In the genomic region with DNA sequence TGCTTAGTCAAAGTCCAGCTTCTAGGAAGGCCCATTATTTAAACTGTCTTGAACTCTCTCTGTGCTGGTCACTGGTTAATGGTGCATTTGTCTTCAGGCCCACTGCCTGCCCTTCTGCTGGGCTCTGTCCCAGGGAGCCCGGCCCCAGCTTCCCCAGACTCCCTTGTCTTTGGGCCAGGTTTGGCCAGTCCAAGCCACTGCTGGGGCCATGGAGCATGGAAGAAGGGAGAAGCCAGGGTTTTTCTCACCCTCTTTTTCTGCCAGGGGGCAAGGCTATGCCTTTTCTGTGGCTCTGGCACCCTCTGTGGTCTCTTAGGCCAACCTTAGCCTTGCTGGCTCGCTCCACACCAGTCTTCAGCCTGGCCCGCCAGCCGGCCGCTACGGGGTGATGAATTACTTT, we compare ENCODE assay signal across 29 cellular contexts.
"Had no signal": no experiment of that assay in that cellular context is flagged by ENCODE, and none has a peak within 500 bp of the region (broad histone marks: within the 10 kb centered on the region; RNA-seq: fewer than 3 reads in every experiment).

No MANE protein-coding gene starts in this region.

- H3K9me3 Mint-ChIP-seq: effector memory CD8-positive, alpha-beta T cell; immature natural killer cell; memory B cell had no signal

- H3K27ac Mint-ChIP-seq: effector memory CD8-positive, alpha-beta T cell; immature natural killer cell; memory B cell; mesothelial cell of epicardium; naive thymus-derived CD4-positive, alpha-beta T cell; stimulated activated memory B cell treated with anti-CD40 and anti-IgM and Interleukin-4, amounts not matched to agents 10 μg/mL and 1 μg/mL and 100 μg/mL, for 72 hours had no signal

- ATAC-seq: effector memory CD8-positive, alpha-beta T cell; left colon; lower lobe of right lung; naive thymus-derived CD4-positive, alpha-beta T cell; right cardiac atrium; stimulated activated memory B cell treated with anti-CD40 and anti-IgM and Interleukin-4, amounts not matched to agents 10 μg/mL and 1 μg/mL and 100 μg/mL, for 72 hours; stimulated activated naive CD8-positive, alpha-beta T cell treated with anti-CD3 and anti-CD28 coated beads, Interleukin-15, Interleukin-2, amounts not matched to agents 100 U/mL and 50 U/mL, for 24 hours had no signal

- H3K4me3 Mint-ChIP-seq: effector memory CD8-positive, alpha-beta T cell; immature natural killer cell; memory B cell; mesothelial cell of epicardium; naive thymus-derived CD4-positive, alpha-beta T cell; nephron; neural progenitor cell; stimulated activated memory B cell treated with anti-CD40 and anti-IgM and Interleukin-4, amounts not matched to agents 10 μg/mL and 1 μg/mL and 100 μg/mL, for 72 hours had no signal

- H3K27ac ChIP-seq: esophagus squamous epithelium, left ventricle myocardium inferior, lower lobe of right lung, neural progenitor cell, ovary, prostate gland, skin epidermis, spleen, suprapubic skin, transverse colon, vagina had no signal

- DNase-seq: cerebellar nuclear complex; cortex of kidney; effector memory CD8-positive, alpha-beta T cell; erythroblast; esophagus squamous epithelium; foreskin melanocyte; immature natural killer cell; islet precursor cell; kidney glomerular epithelial cell; left colon; left ventricle myocardium inferior; lower lobe of right lung; naive thymus-derived CD4-positive, alpha-beta T cell; occipital lobe; right cardiac atrium; spleen; stimulated activated CD4-positive, alpha-beta T cell treated with anti-CD3 and anti-CD28 coated beads, Interleukin-4, amount 100 ng/mL, for 4 hours; stimulated activated naive CD8-positive, alpha-beta T cell treated with anti-CD3 and anti-CD28 coated beads, Interleukin-15, Interleukin-2, amounts not matched to agents 100 U/mL and 50 U/mL, for 24 hours; transverse colon had no signal

- H3K4me1 Mint-ChIP-seq: immature natural killer cell; memory B cell; naive thymus-derived CD4-positive, alpha-beta T cell; stimulated activated memory B cell treated with anti-CD40 and anti-IgM and Interleukin-4, amounts not matched to agents 10 μg/mL and 1 μg/mL and 100 μg/mL, for 72 hours had no signal
